ENCODE assay signal across 1 cellular context in genomic region chr14:76848879-76849278, GRCh38.
TF ChIP-seq lines count a peak whose summit lies in the region.

No MANE protein-coding gene starts in this region.

TF ChIP-seq in HepG2, 621 proteins besides CTCF, POLR2A, EP300 and RAD21:
- TF ChIP-seq ZNF563 (CRISPR knock-in tag; IDR thresholded peaks at IDR 0.05) = no peak
- no peak for TF ChIP-seq BRF2 (CRISPR knock-in tag; IDR thresholded peaks at IDR 0.05)
- TF ChIP-seq RFXAP (CRISPR knock-in tag; IDR thresholded peaks at IDR 0.05; ENCODE audit: borderline replicate concordance) = no peak
- no peak for TF ChIP-seq ZNF281 (CRISPR knock-in tag; IDR thresholded peaks at IDR 0.05; ENCODE audit: borderline replicate concordance)
- TF ChIP-seq ZNF503 (CRISPR knock-in tag; IDR thresholded peaks at IDR 0.05) = no peak
- TF ChIP-seq ZFP1 (CRISPR knock-in tag; IDR thresholded peaks at IDR 0.05) = no peak
- TF ChIP-seq ZNF878 (CRISPR knock-in tag; IDR thresholded peaks at IDR 0.05) = no peak
